Comparison of ENCODE assay signal across 8 cellular contexts in the genomic region with DNA sequence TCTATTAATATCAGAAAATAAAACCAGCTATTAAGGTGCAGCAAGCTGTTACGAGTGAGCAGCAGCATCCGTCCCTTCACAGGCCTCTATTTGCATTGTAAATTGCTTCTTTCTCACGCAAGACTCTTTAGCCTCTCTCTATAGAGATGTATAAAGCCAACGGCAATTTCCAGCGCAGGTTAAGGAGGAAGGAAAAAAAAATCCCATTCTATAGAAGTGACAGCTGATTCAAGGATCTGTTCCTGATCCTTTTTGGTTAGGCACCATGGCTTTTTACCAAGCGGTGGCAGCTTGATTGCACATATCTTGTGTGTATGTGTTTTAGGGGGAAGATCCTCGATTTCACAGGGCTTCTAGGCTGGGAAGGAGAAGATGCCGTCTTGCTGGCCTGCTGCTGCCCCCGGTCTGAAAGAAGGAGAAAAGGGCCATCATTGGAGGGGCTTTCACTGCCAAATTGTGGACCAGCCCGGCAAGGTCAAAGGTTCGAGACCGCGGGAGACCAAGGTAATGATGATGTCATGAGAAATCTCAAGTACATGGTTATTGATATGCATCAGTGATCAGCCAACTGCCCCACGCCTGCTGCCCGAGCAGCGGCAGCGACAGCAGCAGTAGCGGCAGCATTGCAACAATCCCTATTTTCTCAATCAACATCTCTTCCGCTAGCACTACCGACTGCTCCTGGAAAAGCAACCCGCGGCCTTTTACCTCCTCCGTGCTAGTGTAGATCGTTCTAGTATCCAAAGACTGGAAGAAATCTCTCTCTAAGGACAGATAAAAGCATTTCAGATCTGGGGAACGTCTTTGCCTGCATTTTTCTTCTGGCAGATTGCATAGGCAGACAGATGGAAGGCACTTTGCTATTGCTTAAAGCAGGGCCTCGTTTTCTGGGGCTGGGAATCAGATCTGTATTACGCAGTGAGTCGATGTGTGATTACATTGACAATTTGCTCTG.
DNase-seq lines count a peak whose midpoint lies in the region; ATAC-seq and TF ChIP-seq lines count a peak whose summit lies in the region.

No MANE protein-coding gene starts in this region.

- ATAC-seq in activated T-cell treated with anti-CD3 and anti-CD28 coated beads, Interleukin-2, amount 50 U/mL, for 4 hours = no peak
- ATAC-seq in HG02759 (IDR thresholded peaks at IDR 0.05; ENCODE audit: unreplicated experiment) = peak; percentile 81

- H3K9ac ChIP-seq in endodermal cell (ENCODE audit: extremely low read depth, low read length, poor library complexity, severe bottlenecking) = no peak overlapping the region

- DNase-seq in activated T-cell treated with anti-CD3 and anti-CD28 coated beads, Interleukin-2, amount 50 U/mL, for 4 hours = no peak
- no peak for DNase-seq in activated T-cell treated with anti-CD3 and anti-CD28 coated beads, Interleukin-2, amount 50 U/mL, for 48 hours
- DNase-seq in NCI-H526 (lab: John Stamatoyannopoulos, UW) (peak; percentile 69 to 78), endodermal cell (peak; percentile 79), KG1 (lab: John Stamatoyannopoulos, UW) (no peak), HuH-7.5 (ENCODE audit: low spot score) (no peak)

- peaks cover 100% of the 10 kb centered on the region for H3K27me3 ChIP-seq in endodermal cell (ENCODE audit: control insufficient read depth, insufficient read depth, low read length, poor library complexity, severe bottlenecking)

- no peaks in the 10 kb centered on the region for H3K36me3 Mint-ChIP-seq in activated T-cell treated with anti-CD3 and anti-CD28 coated beads, Interleukin-2, amount 50 U/mL, for 4 hours (ENCODE audit: insufficient read depth)
- H3K36me3 Mint-ChIP-seq in endodermal cell (ENCODE audit: low read depth) = no peaks in the 10 kb centered on the region

- no peaks in the 10 kb centered on the region for H3K9me3 ChIP-seq in endodermal cell (ENCODE audit: control insufficient read depth, low read length)

- no peaks in the 10 kb centered on the region for H3K36me3 ChIP-seq in endodermal cell (ENCODE audit: control insufficient read depth, insufficient read depth, low read length)

- no peak for TF ChIP-seq CTCF in endodermal cell (conservative IDR thresholded peaks at IDR 0.05)

- H3K27me3 Mint-ChIP-seq in activated T-cell treated with anti-CD3 and anti-CD28 coated beads, Interleukin-2, amount 50 U/mL, for 4 hours (ENCODE audit: low read depth) = peaks cover 92% of the 10 kb centered on the region
- peaks cover 99% of the 10 kb centered on the region for H3K27me3 Mint-ChIP-seq in endodermal cell (ENCODE audit: insufficient read depth)

- 0 to 5% methylated on average over 16 to 28 of the region's 28 CpGs for WGBS in endodermal cell (ENCODE audit: insufficient coverage in 1 of 2, insufficient read length in 1 of 2), 2 experiments

- peak overlapping the region; percentile 83 for H3K4me3 Mint-ChIP-seq in activated T-cell treated with anti-CD3 and anti-CD28 coated beads, Interleukin-2, amount 50 U/mL, for 4 hours
- peak overlapping the region; percentile 3 for H3K4me3 Mint-ChIP-seq in endodermal cell

- H3K4me3 ChIP-seq in endodermal cell (ENCODE audit: low read length) (peak overlapping the region; percentile 57), skin epidermis (peak overlapping the region; percentile 2 to 38 (median 24))

- H3K4me1 ChIP-seq in endodermal cell (ENCODE audit: control insufficient read depth, insufficient read depth, low read length) = peaks cover 5% of the 10 kb centered on the region

- H3K9me3 Mint-ChIP-seq in activated T-cell treated with anti-CD3 and anti-CD28 coated beads, Interleukin-2, amount 50 U/mL, for 4 hours = peaks cover 8% of the 10 kb centered on the region
- no peaks in the 10 kb centered on the region for H3K9me3 Mint-ChIP-seq in endodermal cell

- H3K4me1 Mint-ChIP-seq in activated T-cell treated with anti-CD3 and anti-CD28 coated beads, Interleukin-2, amount 50 U/mL, for 4 hours (ENCODE audit: low read depth) = peaks cover 27% of the 10 kb centered on the region
- H3K4me1 Mint-ChIP-seq in endodermal cell = peaks cover 36% of the 10 kb centered on the region

- H3K27ac ChIP-seq in endodermal cell (ENCODE audit: low read depth, low read length) (peak overlapping the region; percentile 89), skin epidermis (no peak overlapping the region)

- no peak overlapping the region for H3K27ac Mint-ChIP-seq in endodermal cell

Comparison
In these comparisons a context has a peak if more than half of its experiments do, and no peak if none do; other contexts are left out.
1. DNase-seq: peak in NCI-H526 (2 of 2) and endodermal cell (single experiment); none in activated T-cell treated with anti-CD3 and anti-CD28 coated beads, Interleukin-2, amount 50 U/mL, for 4 hours (single experiment), activated T-cell treated with anti-CD3 and anti-CD28 coated beads, Interleukin-2, amount 50 U/mL, for 48 hours (0 of 2), KG1 (single experiment) and HuH-7.5 (single experiment).